1 cellular context compared by ENCODE assay signal in genomic region chr2:231388725-231389346, GRCh38.
TF ChIP-seq lines count a peak whose summit lies in the region.

No MANE protein-coding gene starts in this region.

TF ChIP-seq in IMR-90, 13 proteins besides CTCF, POLR2A, EP300 and RAD21:
- no peak for TF ChIP-seq SMC3 (IDR thresholded peaks at IDR 0.05; ENCODE audit: low read depth, low read length)
- TF ChIP-seq MXI1 (IDR thresholded peaks at IDR 0.05; ENCODE audit: borderline replicate concordance, low read depth, low read length): no peak
- TF ChIP-seq USF2 (IDR thresholded peaks at IDR 0.05; ENCODE audit: low read depth, low read length): no peak
- TF ChIP-seq CHD1 (IDR thresholded peaks at IDR 0.05; ENCODE audit: low read depth, low read length): no peak
- TF ChIP-seq NFE2L2 (IDR thresholded peaks at IDR 0.05; ENCODE audit: low read depth, low read length): no peak
- TF ChIP-seq CEBPB (IDR thresholded peaks at IDR 0.05; ENCODE audit: low read depth, low read length): no peak
TF ChIP-seq in IMR-90: peak in this region for 0.
